In genomic region chr6:128139519-128139918, GRCh38 we compare ENCODE assay signal across 13 cellular contexts.
A peak's percentile ranks its signal among the peaks of the same experiment; 100 is the strongest.
DNase-seq lines count a peak whose midpoint lies in the region; ATAC-seq, FAIRE-seq and TF ChIP-seq lines count a peak whose summit lies in the region.
"Had no signal": no experiment of that assay in that cellular context is flagged by ENCODE, and none has a peak within 500 bp of the region (broad histone marks: within the 10 kb centered on the region; RNA-seq: fewer than 3 reads in every experiment).

No MANE protein-coding gene starts in this region.

- intact Hi-C loops in endothelial cell of umbilical vein (cut with micrococcal nuclease), result no loop called here
- intact Hi-C loops in left colon (cut with DNase I, micrococcal nuclease), result no loop called here
- intact Hi-C loops in stomach (cut with DNase I; ENCODE audit: low total_unique reads), result no loop called here

- no peak overlapping the region for H3K9ac ChIP-seq in endothelial cell of umbilical vein (replicated peaks; ENCODE audit: extremely low read depth, insufficient read depth, low read length)

- no peaks in the 10 kb centered on the region for H4K20me1 ChIP-seq in endothelial cell of umbilical vein (replicated peaks; ENCODE audit: control insufficient read depth, extremely low read depth, insufficient read depth, low read length)

- TF ChIP-seq POLR2A in endothelial cell of umbilical vein (IDR thresholded peaks at IDR 0.05; ENCODE audit: low read depth, low read length), result no peak
- TF ChIP-seq POLR2A in H54 (IDR thresholded peaks at IDR 0.05; ENCODE audit: low read depth, low read length), result no peak
- TF ChIP-seq POLR2A in stomach (IDR thresholded peaks at IDR 0.05), result no peak

- H3K4me2 ChIP-seq in endothelial cell of umbilical vein (ENCODE audit: insufficient read depth, low read length), result no peak overlapping the region

- no peaks in the 10 kb centered on the region for H3K79me2 ChIP-seq in endothelial cell of umbilical vein (ENCODE audit: control insufficient read depth, insufficient read depth, low read length)

- H3K9me3 ChIP-seq in endothelial cell of umbilical vein (replicated peaks; ENCODE audit: control insufficient read depth, insufficient read depth, low read length) (no peaks in the 10 kb centered on the region), stomach (no peaks in the 10 kb centered on the region)

- dilution Hi-C loops in endothelial cell of umbilical vein (cut with MboI; ENCODE audit: extremely low pct_ligation_motif_present, low sequenced_read_pairs), result no loop called here

- TF ChIP-seq CTCF in endothelial cell of umbilical vein (IDR thresholded peaks at IDR 0.05; ENCODE audit: extremely low read depth in 1 of 2, insufficient read depth in 1 of 2, low read depth in 1 of 2, low read length in 2 of 2) (no peak), stomach (IDR thresholded peaks at IDR 0.05) (no peak)

- H3K4me3 ChIP-seq in endothelial cell of umbilical vein (replicated peaks in 1 of 3; ENCODE audit: insufficient read depth in 1 of 3, low read depth in 1 of 3, low read length in 3 of 3) (no peak overlapping the region), stomach (no peak overlapping the region), H7 (ENCODE audit: insufficient read depth, low read depth, low read length) (no peak overlapping the region)

- WGBS in stomach, 5 donors, result 47 to 71% (median 56%) methylated on average over 1 of the region's 1 CpG

- DNase-seq in AG20443 (ENCODE audit: low spot score) (peak; percentile 14), M059J (ENCODE audit: low read depth) (peak; percentile 80), endothelial cell of umbilical vein (ENCODE audit: low read depth, low spot score) (peak; percentile 32), left colon (no peak), H54 (ENCODE audit: insufficient read length, low spot score) (no peak), stomach (no peak), H7 (no peak), NCI-H146 (lab: John Stamatoyannopoulos, UW) (no peak)
- DNase-seq: activated T-cell treated with anti-CD3 and anti-CD28 coated beads for 4 hours; effector CD8-positive, alpha-beta T cell; HFFc6; NCI-H1436 treated with DMSO at 0.1 percent for 48 hours; stimulated activated naive CD8-positive, alpha-beta T cell treated with anti-CD3 and anti-CD28 coated beads, Interleukin-15, amount 100 ng/mL, for 72 hours had no signal

- POLR2A ChIA-PET in endothelial cell of umbilical vein (lab: Charles Lee), result no interaction called here

- H3K27me3 ChIP-seq in endothelial cell of umbilical vein (ENCODE audit: control insufficient read depth in 2 of 2, insufficient read depth in 2 of 2, low read length in 2 of 2), result no peaks in the 10 kb centered on the region
- H3K27me3 ChIP-seq in stomach, result no peaks in the 10 kb centered on the region
- H3K27me3 ChIP-seq in H7 (ENCODE audit: control insufficient read depth, insufficient read depth, low read length), result no peaks in the 10 kb centered on the region

- no peak overlapping the region for H2AFZ ChIP-seq in endothelial cell of umbilical vein (ENCODE audit: low read depth, low read length)

- no peak overlapping the region for H3K27ac ChIP-seq in endothelial cell of umbilical vein (ENCODE audit: insufficient read depth, low read depth, low read length)
- H3K27ac ChIP-seq in stomach, result no peak overlapping the region

- H3K36me3 ChIP-seq in endothelial cell of umbilical vein (ENCODE audit: control insufficient read depth in 2 of 2, extremely low read depth in 1 of 2, insufficient read depth in 2 of 2, low read length in 2 of 2), result no peaks in the 10 kb centered on the region
- no peaks in the 10 kb centered on the region for H3K36me3 ChIP-seq in stomach
- H3K36me3 ChIP-seq in H7 (replicated peaks; ENCODE audit: control insufficient read depth, insufficient read depth, low read length), result no peaks in the 10 kb centered on the region

- H3K9me1 ChIP-seq in endothelial cell of umbilical vein (replicated peaks; ENCODE audit: control insufficient read depth, extremely low read depth, insufficient read depth, low read length), result no peaks in the 10 kb centered on the region

- CTCF ChIA-PET in endothelial cell of umbilical vein (lab: Charles Lee), result interaction anchor here (1.2 kb wide), 1 partner anchor 11 kb away, joined by 4 read pairs; no protein-coding TSS in a partner anchor

- BruUV-seq in endothelial cell of umbilical vein (replicated peaks; lab: Mats Ljungman, UMichigan), result no TSS peak

- ATAC-seq in left colon, result peak; percentile 64
- ATAC-seq: stimulated activated naive CD8-positive, alpha-beta T cell treated with anti-CD3 and anti-CD28 coated beads, Interleukin-15, amount 100 ng/mL, for 72 hours had no signal

- FAIRE-seq in endothelial cell of umbilical vein (lab: Jason Lieb, UNC), result no peak
- no peak for FAIRE-seq in H54 (lab: Jason Lieb, UNC)

- H3K4me1 ChIP-seq in endothelial cell of umbilical vein (ENCODE audit: control insufficient read depth, extremely low read depth, insufficient read depth, low read length), result no peaks in the 10 kb centered on the region
- peaks cover 0 to 17% (median 8%) of the 10 kb centered on the region in 4 donors for H3K4me1 ChIP-seq in stomach

- no peak for TF ChIP-seq EP300 in stomach (IDR thresholded peaks at IDR 0.05)

TF ChIP-seq in endothelial cell of umbilical vein, 7 proteins besides CTCF, POLR2A, EP300 and RAD21:
- TF ChIP-seq FOS (IDR thresholded peaks at IDR 0.05; ENCODE audit: borderline replicate concordance, insufficient read depth, low read length) (peak; percentile 31), GATA2 (IDR thresholded peaks at IDR 0.05; ENCODE audit: insufficient read depth, insufficient read length, low read depth, low read length) (no peak), JUN (IDR thresholded peaks at IDR 0.05; ENCODE audit: borderline replicate concordance, insufficient read depth, insufficient read length, low read depth) (peak; percentile 9)

Comparison
In these comparisons a context has a peak if more than half of its experiments do, and no peak if none do; other contexts are left out.
1. DNase-seq: peak in AG20443 (single experiment), M059J (single experiment) and endothelial cell of umbilical vein (single experiment); none in left colon (0 of 2), H54 (single experiment), stomach (single experiment), H7 (single experiment) and NCI-H146 (single experiment).